Comparison of ENCODE assay signal across 9 cellular contexts in the genomic region with DNA sequence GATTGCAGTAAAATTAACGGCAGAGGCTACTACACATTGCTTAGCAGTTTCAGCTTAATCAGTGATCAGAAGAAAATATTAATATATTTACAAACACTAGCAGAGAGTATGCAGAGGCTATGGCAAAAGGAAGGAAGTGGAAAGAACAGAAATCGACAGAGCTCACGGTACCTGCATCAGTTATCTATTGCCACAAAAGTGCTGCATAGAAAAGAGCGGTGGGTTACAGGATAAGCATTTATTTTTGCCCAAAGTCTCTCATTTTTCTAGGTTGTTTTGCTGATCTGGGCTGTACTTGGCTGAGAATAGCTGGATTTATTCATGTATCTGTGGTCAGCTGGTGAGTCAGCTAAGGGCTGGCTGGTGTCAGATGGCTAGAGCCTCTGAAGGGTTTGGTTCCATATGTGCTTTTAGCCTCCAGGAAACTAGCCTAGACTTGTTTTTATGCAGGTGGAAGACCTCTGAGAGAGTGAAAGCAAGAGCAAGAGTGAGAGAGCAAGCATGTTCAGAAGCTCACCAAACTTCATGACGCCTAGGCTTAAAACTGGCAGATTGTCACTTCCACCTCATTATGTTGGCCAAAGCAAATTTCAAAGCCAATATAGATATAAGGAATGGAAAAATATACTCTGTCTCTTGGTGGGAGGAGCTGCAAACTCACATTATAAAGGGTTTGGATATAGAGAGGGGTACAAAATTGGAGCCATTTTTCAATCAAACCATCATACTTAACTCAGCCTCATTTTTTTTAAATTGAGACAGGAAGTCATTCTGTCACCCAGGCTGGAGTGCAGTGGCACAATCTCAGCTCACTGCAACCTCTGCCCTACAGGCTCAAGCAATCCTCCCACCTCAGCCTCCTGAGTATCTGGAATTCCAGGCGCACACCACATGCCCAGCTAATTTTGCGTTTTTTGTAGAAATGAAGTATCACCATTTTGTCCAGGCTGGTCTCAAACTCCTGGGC.
A peak's percentile ranks its signal among the peaks of the same experiment; 100 is the strongest.
DNase-seq lines count a peak whose midpoint lies in the region; ATAC-seq, FAIRE-seq and TF ChIP-seq lines count a peak whose summit lies in the region.
"Had no signal": no experiment of that assay in that cellular context is flagged by ENCODE, and none has a peak within 500 bp of the region (broad histone marks: within the 10 kb centered on the region; RNA-seq: fewer than 3 reads in every experiment).

No MANE protein-coding gene starts in this region.

- no peak for TF ChIP-seq EP300 in SK-N-SH (IDR thresholded peaks at IDR 0.05; ENCODE audit: borderline replicate concordance in 1 of 2, low read depth in 1 of 2, low read length in 1 of 2)

- H3F3A ChIP-seq in SK-N-SH (replicated peaks; ENCODE audit: insufficient read depth): no peaks in the 10 kb centered on the region

- H3K9me3 ChIP-seq in SK-N-SH (no peaks in the 10 kb centered on the region), small intestine (ENCODE audit: control insufficient read depth, low read depth) (no peaks in the 10 kb centered on the region)

- no peak for FAIRE-seq in small intestine (lab: Jason Lieb, UNC)
- FAIRE-seq: colon had no signal

- H3K4me1 Mint-ChIP-seq in CD14-positive monocyte: no peaks in the 10 kb centered on the region

- POLR2A ChIA-PET in SK-N-SH (lab: Yijun Ruan, JAX): no interaction called here

- no peaks in the 10 kb centered on the region for H4K20me1 ChIP-seq in SK-N-SH (ENCODE audit: insufficient read depth)

- TF ChIP-seq CTCF in AG09309 (IDR thresholded peaks at IDR 0.05; ENCODE audit: control insufficient read depth, insufficient read depth, low read depth, low read length, missing control alignments): no peak
- no peak for TF ChIP-seq CTCF in SK-N-SH (IDR thresholded peaks at IDR 0.05)
- no peak for TF ChIP-seq CTCF in CD14-positive monocyte (IDR thresholded peaks at IDR 0.05)

- H3K36me3 ChIP-seq in SK-N-SH (replicated peaks in 1 of 2; ENCODE audit: control insufficient read depth in 1 of 2, insufficient read depth in 2 of 2, low read length in 1 of 2) (no peaks in the 10 kb centered on the region), small intestine (ENCODE audit: control insufficient read depth in 2 of 2, insufficient read depth in 2 of 2, low read length in 2 of 2) (no peaks in the 10 kb centered on the region)

- ATAC-seq in GM18868 (IDR thresholded peaks at IDR 0.05; ENCODE audit: unreplicated experiment) (peak; percentile 83), HG03025 (IDR thresholded peaks at IDR 0.05; ENCODE audit: low FRiP score, unreplicated experiment) (peak; percentile 98)

- H3K9ac ChIP-seq in SK-N-SH: no peak overlapping the region

- H3K9me3 Mint-ChIP-seq in CD14-positive monocyte: peaks cover 0 to 3% (median 0%) of the 10 kb centered on the region in 7 donors

- no peaks in the 10 kb centered on the region for H3K36me3 Mint-ChIP-seq in CD14-positive monocyte

- CTCF ChIA-PET in SK-N-SH (lab: Yijun Ruan, JAX): interaction anchor here (0.9 to 1.4 kb wide), 2 partner anchors 437 to 448 kb away, joined by 3 read pairs; no protein-coding TSS in a partner anchor

- H3K27me3 ChIP-seq in SK-N-SH (ENCODE audit: insufficient read depth) (peaks cover 39% of the 10 kb centered on the region; the same call in 1 of the 2 replicates), small intestine (ENCODE audit: control insufficient read depth in 2 of 2, insufficient read depth in 2 of 2, low read length in 2 of 2) (no peaks in the 10 kb centered on the region)

- peak overlapping the region; percentile 50; the same call in 1 of the 2 replicates for H3K4me2 ChIP-seq in SK-N-SH

- H3K27ac ChIP-seq in SK-N-SH (ENCODE audit: low read depth in 2 of 2, low read length in 1 of 2) (no peak overlapping the region), small intestine (ENCODE audit: low read depth in 1 of 2, low read length in 1 of 2) (no peak overlapping the region)

- TF ChIP-seq RAD21 in SK-N-SH (IDR thresholded peaks at IDR 0.05; ENCODE audit: low read length): no peak

- H3K9me2 ChIP-seq in SK-N-SH: no peaks in the 10 kb centered on the region

- 17% methylated on average over 7 of the region's 7 CpGs for WGBS in SK-N-SH (ENCODE audit: low lambda C conversion rate)
- 79 to 89% (median 80%) methylated on average over 7 of the region's 7 CpGs for whole genome bisulfite sequencing in small intestine, 3 donors

- intact Hi-C loops in CD14-positive monocyte (cut with micrococcal nuclease): no loop called here

- no peaks in the 10 kb centered on the region for H3K79me2 ChIP-seq in SK-N-SH (ENCODE audit: insufficient read depth)

- H3K4me1 ChIP-seq in SK-N-SH (ENCODE audit: control insufficient read depth in 1 of 2, insufficient read depth in 2 of 2, low read depth in 1 of 2, low read length in 1 of 2) (peaks cover 0 to 4% of the 10 kb centered on the region in 2 experiments; a peak in 1 of 4 replicates), small intestine (ENCODE audit: control insufficient read depth in 2 of 2, insufficient read depth in 1 of 2, low read depth in 1 of 2, low read length in 1 of 2) (no peaks in the 10 kb centered on the region)

- H3K27ac Mint-ChIP-seq in CD14-positive monocyte: no peak overlapping the region

- H3K4me3 Mint-ChIP-seq in CD14-positive monocyte: no peak overlapping the region

- H3K27me3 Mint-ChIP-seq in CD14-positive monocyte (ENCODE audit: low read depth in 3 of 3): peaks cover 0 to 8% (median 1%) of the 10 kb centered on the region in 3 donors

- H2AFZ ChIP-seq in SK-N-SH (ENCODE audit: low read depth): no peak overlapping the region

- H3K4me3 ChIP-seq in AG09309 (ENCODE audit: control insufficient read depth, low read depth, low read length) (no peak overlapping the region), SK-N-SH (ENCODE audit: low read depth in 2 of 2, low read length in 1 of 2) (no peak overlapping the region; a peak in 1 of 4 replicates), small intestine (ENCODE audit: low read depth in 1 of 2, low read length in 2 of 2) (no peak overlapping the region)

- DNase-seq in AG09309 (ENCODE audit: low read depth): peak; percentile 46
- no peak for DNase-seq in SK-N-SH
- DNase-seq in foreskin melanocyte: peak; percentile 57
- no peak for DNase-seq in CD14-positive monocyte (ENCODE audit: low spot score)
- no peak for DNase-seq in NCI-H1048 (lab: John Stamatoyannopoulos, UW)
- no peak for DNase-seq in small intestine

TF ChIP-seq in SK-N-SH, 30 proteins besides CTCF, POLR2A, EP300 and RAD21:
- TF ChIP-seq, protein P1, sequence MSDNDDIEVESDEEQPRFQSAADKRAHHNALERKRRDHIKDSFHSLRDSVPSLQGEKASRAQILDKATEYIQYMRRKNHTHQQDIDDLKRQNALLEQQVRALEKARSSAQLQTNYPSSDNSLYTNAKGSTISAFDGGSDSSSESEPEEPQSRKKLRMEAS (IDR thresholded peaks at IDR 0.05; ENCODE audit: low read depth): peak; percentile 55; the same call in 1 of the 2 replicates
- TF ChIP-seq NRF1 (IDR thresholded peaks at IDR 0.05; ENCODE audit: low read depth, low read length) (no peak), RFX5 (IDR thresholded peaks at IDR 0.05; ENCODE audit: low read length) (no peak), MXI1 (IDR thresholded peaks at IDR 0.05; ENCODE audit: low read depth, low read length) (no peak), FOSL2 (IDR thresholded peaks at IDR 0.05; ENCODE audit: borderline replicate concordance, low read depth) (peak; percentile 67), TEAD4 (IDR thresholded peaks at IDR 0.05; ENCODE audit: borderline replicate concordance, insufficient read depth) (no peak), TCF12 (IDR thresholded peaks at IDR 0.05) (peak; percentile 62), JUND (IDR thresholded peaks at IDR 0.05) (peak; percentile 36; the same call in 1 of the 2 replicates)
- TF ChIP-seq, protein P2, sequence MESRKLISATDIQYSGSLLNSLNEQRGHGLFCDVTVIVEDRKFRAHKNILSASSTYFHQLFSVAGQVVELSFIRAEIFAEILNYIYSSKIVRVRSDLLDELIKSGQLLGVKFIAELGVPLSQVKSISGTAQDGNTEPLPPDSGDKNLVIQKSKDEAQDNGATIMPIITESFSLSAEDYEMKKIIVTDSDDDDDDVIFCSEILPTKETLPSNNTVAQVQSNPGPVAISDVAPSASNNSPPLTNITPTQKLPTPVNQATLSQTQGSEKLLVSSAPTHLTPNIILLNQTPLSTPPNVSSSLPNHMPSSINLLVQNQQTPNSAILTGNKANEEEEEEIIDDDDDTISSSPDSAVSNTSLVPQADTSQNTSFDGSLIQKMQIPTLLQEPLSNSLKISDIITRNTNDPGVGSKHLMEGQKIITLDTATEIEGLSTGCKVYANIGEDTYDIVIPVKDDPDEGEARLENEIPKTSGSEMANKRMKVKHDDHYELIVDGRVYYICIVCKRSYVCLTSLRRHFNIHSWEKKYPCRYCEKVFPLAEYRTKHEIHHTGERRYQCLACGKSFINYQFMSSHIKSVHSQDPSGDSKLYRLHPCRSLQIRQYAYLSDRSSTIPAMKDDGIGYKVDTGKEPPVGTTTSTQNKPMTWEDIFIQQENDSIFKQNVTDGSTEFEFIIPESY (IDR thresholded peaks at IDR 0.05; ENCODE audit: borderline replicate concordance, low read depth): no peak
- TF ChIP-seq, protein P3, sequence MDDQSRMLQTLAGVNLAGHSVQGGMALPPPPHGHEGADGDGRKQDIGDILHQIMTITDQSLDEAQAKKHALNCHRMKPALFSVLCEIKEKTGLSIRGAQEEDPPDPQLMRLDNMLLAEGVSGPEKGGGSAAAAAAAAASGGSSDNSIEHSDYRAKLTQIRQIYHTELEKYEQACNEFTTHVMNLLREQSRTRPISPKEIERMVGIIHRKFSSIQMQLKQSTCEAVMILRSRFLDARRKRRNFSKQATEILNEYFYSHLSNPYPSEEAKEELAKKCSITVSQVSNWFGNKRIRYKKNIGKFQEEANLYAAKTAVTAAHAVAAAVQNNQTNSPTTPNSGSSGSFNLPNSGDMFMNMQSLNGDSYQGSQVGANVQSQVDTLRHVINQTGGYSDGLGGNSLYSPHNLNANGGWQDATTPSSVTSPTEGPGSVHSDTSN (IDR thresholded peaks at IDR 0.05): no peak

Comparison
In these comparisons a context has a peak if more than half of its experiments do, and no peak if none do; other contexts are left out.
1. DNase-seq: peak in AG09309 (single experiment) and foreskin melanocyte (single experiment); none in SK-N-SH (single experiment), CD14-positive monocyte (single experiment), NCI-H1048 (single experiment) and small intestine (single experiment).